ENCODE assay signal across 8 cellular contexts in the genomic region with DNA sequence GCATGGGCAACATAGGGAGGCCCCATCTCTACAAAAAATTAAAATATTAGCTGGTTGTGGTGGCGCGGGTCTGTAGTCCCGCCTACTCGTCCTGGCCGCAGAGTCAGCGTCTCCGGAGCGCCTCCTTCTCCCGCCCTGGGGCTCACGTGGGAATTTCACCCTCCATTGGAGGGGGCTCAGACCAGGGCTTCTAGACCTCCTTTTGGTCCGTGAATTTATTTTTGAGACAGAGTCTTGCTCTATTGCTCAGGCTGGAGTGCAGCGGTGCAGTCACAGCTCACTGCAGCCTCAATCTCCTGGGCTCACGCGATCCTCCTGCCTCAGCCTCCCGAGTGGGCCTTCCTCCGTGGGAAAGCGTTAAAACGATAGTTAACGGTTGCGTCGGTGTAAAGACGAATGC. TPM values are rescaled to one million over a fixed set of nuclear protein-coding genes. Genes with fewer than 3 reads are reported as not detected.
DNase-seq lines count a peak whose midpoint lies in the region; ATAC-seq, FAIRE-seq and TF ChIP-seq lines count a peak whose summit lies in the region.

No MANE protein-coding gene starts in this region.

- no peaks in the 10 kb centered on the region for H3K36me3 ChIP-seq in GM12878 (ENCODE audit: control insufficient read depth in 2 of 2, insufficient read depth in 2 of 2, low read length in 1 of 2)

- H3K36me3 Mint-ChIP-seq in activated naive CD4-positive, alpha-beta T cell treated with anti-CD3 and anti-CD28 coated beads for 36 hours (ENCODE audit: low read depth) = peaks cover 2% of the 10 kb centered on the region

- TF ChIP-seq EP300 in GM12878 (IDR thresholded peaks at IDR 0.05; ENCODE audit: borderline replicate concordance in 1 of 2, control insufficient read depth in 1 of 2, low read depth in 2 of 2, low read length in 2 of 2) = no peak

- H3K27me3 Mint-ChIP-seq in activated naive CD4-positive, alpha-beta T cell treated with anti-CD3 and anti-CD28 coated beads for 36 hours (ENCODE audit: low read depth) = no peaks in the 10 kb centered on the region
- peaks cover 11% of the 10 kb centered on the region for H3K27me3 Mint-ChIP-seq in stimulated activated naive CD8-positive, alpha-beta T cell treated with anti-CD3 and anti-CD28 coated beads, Interleukin-15, amount 100 ng/mL, for 72 hours

- no TSS peak for BruUV-seq in GM12878 (replicated peaks; lab: Mats Ljungman, UMichigan)

- H3K4me3 Mint-ChIP-seq in activated naive CD4-positive, alpha-beta T cell treated with anti-CD3 and anti-CD28 coated beads for 36 hours = peak overlapping the region; percentile 83
- peak overlapping the region; percentile 82 to 85 for H3K4me3 Mint-ChIP-seq in stimulated activated naive CD8-positive, alpha-beta T cell treated with anti-CD3 and anti-CD28 coated beads, Interleukin-15, amount 100 ng/mL, for 72 hours

- POLR2A ChIA-PET in GM12878 (lab: Charles Lee) = interaction anchor here (0.6 to 2.0 kb wide), 2 partner anchors 14 to 26 kb away, joined by 4 to 5 read pairs; partner anchors contain the start of gene MRPL28

- no peaks in the 10 kb centered on the region for H4K20me1 ChIP-seq in GM12878 (ENCODE audit: control insufficient read depth, insufficient read depth)

- H3K9ac ChIP-seq in GM12878 (ENCODE audit: control insufficient read depth, insufficient read depth, low read length) = peak overlapping the region; percentile 54; the same call in 1 of the 2 replicates

- CTCF ChIA-PET in activated naive CD4-positive, alpha-beta T cell treated with anti-CD3 and anti-CD28 coated beads for 36 hours (lab: Charles Lee) = interaction anchor here (1.4 to 1.6 kb wide), 2 partner anchors 14 to 91 kb away, joined by 3 to 7 read pairs; no protein-coding TSS in a partner anchor
- CTCF ChIA-PET in GM12878 (lab: Yijun Ruan, JAX) = no interaction called here

- no peak for TF ChIP-seq POLR2A in GM12878 (IDR thresholded peaks at IDR 0.05; ENCODE audit: low read depth, low read length)

- H3K4me1 Mint-ChIP-seq in activated naive CD4-positive, alpha-beta T cell treated with anti-CD3 and anti-CD28 coated beads for 36 hours (ENCODE audit: low read depth) = peaks cover 28% of the 10 kb centered on the region
- peaks cover 55% of the 10 kb centered on the region for H3K4me1 Mint-ChIP-seq in stimulated activated naive CD8-positive, alpha-beta T cell treated with anti-CD3 and anti-CD28 coated beads, Interleukin-15, amount 100 ng/mL, for 72 hours

- no peak for TF ChIP-seq CTCF in GM12878 (IDR thresholded peaks at IDR 0.05 in 2 of 3, conservative IDR thresholded peaks at IDR 0.05 in 1 of 3; ENCODE audit: control insufficient read depth in 2 of 3, extremely low read depth in 1 of 3, insufficient read depth in 1 of 3, low read depth in 3 of 3, low read length in 3 of 3)

- peaks cover 14% of the 10 kb centered on the region; the same call in 1 of the 2 replicates for H3K4me1 ChIP-seq in GM12878 (ENCODE audit: control insufficient read depth, insufficient read depth, low read length)

- no peak for ATAC-seq in GM12878
- ATAC-seq in stimulated activated naive CD8-positive, alpha-beta T cell treated with anti-CD3 and anti-CD28 coated beads, Interleukin-15, amount 100 ng/mL, for 72 hours = no peak

- no peaks in the 10 kb centered on the region for H3K27me3 ChIP-seq in GM12878 (replicated peaks in 1 of 2; ENCODE audit: control insufficient read depth in 2 of 2, insufficient read depth in 2 of 2, low read length in 1 of 2)

- in situ Hi-C loops in GM12878 (cut with MboI) = loop anchor here (10.0 kb wide), 1 partner anchor 268 kb away; the partner anchor contains the start of gene RHOT2

- intact Hi-C loops in activated naive CD4-positive, alpha-beta T cell treated with anti-CD3 and anti-CD28 coated beads for 36 hours (cut with micrococcal nuclease) = no loop called here
- intact Hi-C loops in GM12878 (cut with micrococcal nuclease; ENCODE audit: unreplicated experiment) = loop anchor here (10.0 kb wide), 2 partner anchors 98 to 268 kb away; partner anchors contain the start of gene RHOT2

- DNase-seq in activated naive CD4-positive, alpha-beta T cell treated with anti-CD3 and anti-CD28 coated beads for 36 hours = no peak
- no peak for DNase-seq in activated naive CD4-positive, alpha-beta T cell (lab: John Stamatoyannopoulos, UW)
- DNase-seq in NCI-H2227 treated with DMSO at 0.1 percent for 48 hours (lab: John Stamatoyannopoulos, UW) = peak; percentile 75
- DNase-seq in GM12878 (ENCODE audit: low read depth, low spot score) = no peak
- peak; percentile 72 for DNase-seq in islet precursor cell
- DNase-seq in stimulated activated naive CD8-positive, alpha-beta T cell treated with anti-CD3 and anti-CD28 coated beads, Interleukin-15, amount 100 ng/mL, for 72 hours = no peak
- no peak for DNase-seq in hippocampal formation (lab: John Stamatoyannopoulos, UW)
- DNase-seq in GOT3 (lab: John Stamatoyannopoulos, UW) = no peak

- SMC1A ChIA-PET in GM12878 (lab: Charles Lee; ENCODE audit: uncharacterized antibody, unreplicated experiment) = no interaction called here

- peak overlapping the region; percentile 60 for H3K27ac Mint-ChIP-seq in activated naive CD4-positive, alpha-beta T cell treated with anti-CD3 and anti-CD28 coated beads for 36 hours
- peak overlapping the region in 1 of 2 donors; percentile 92 for H3K27ac Mint-ChIP-seq in stimulated activated naive CD8-positive, alpha-beta T cell treated with anti-CD3 and anti-CD28 coated beads, Interleukin-15, amount 100 ng/mL, for 72 hours

- peaks cover 2% of the 10 kb centered on the region; the same call in 1 of the 2 replicates for H3K79me2 ChIP-seq in GM12878 (ENCODE audit: control insufficient read depth, insufficient read depth, low read length)

- peak overlapping the region; percentile 54; the same call in 1 of the 2 replicates for H3K4me3 ChIP-seq in GM12878

- FAIRE-seq in GM12878 (lab: Jason Lieb, UNC) = peak; percentile 80

- H2AFZ ChIP-seq in GM12878 (ENCODE audit: control insufficient read depth, low read depth, low read length) = peak overlapping the region; percentile 71

- WGBS in GM12878 (ENCODE audit: insufficient coverage, insufficient replicate concordance, low lambda C conversion rate, missing lambda C conversion rate) = under 1% methylated on average over 22 of the region's 22 CpGs

- peak overlapping the region; percentile 82 for H3K4me2 ChIP-seq in GM12878 (ENCODE audit: control insufficient read depth, insufficient read depth)

- RAD21 ChIA-PET in GM12878 (lab: Charles Lee; ENCODE audit: unreplicated experiment) = no interaction called here

- no peak overlapping the region for H3K27ac ChIP-seq in GM12878 (ENCODE audit: control insufficient read depth, insufficient read depth)

- no peaks in the 10 kb centered on the region; the same call in 2 of the 3 replicates for H3K9me3 ChIP-seq in GM12878 (replicated peaks; ENCODE audit: control insufficient read depth, insufficient read depth, low read length)

- H3K9me3 Mint-ChIP-seq in activated naive CD4-positive, alpha-beta T cell treated with anti-CD3 and anti-CD28 coated beads for 36 hours = peaks cover 3% of the 10 kb centered on the region
- H3K9me3 Mint-ChIP-seq in stimulated activated naive CD8-positive, alpha-beta T cell treated with anti-CD3 and anti-CD28 coated beads, Interleukin-15, amount 100 ng/mL, for 72 hours = no peaks in the 10 kb centered on the region

- no peak for TF ChIP-seq RAD21 in GM12878 (IDR thresholded peaks at IDR 0.05; ENCODE audit: insufficient read depth, low read depth, low read length)

RNA-seq across cellular contexts. Expression of gene NME4, which starts 0.4 kb away (rescaled TPM):
- 10 to 100 TPM; 86.7 to 87.0 TPM for total RNA-seq in activated naive CD4-positive, alpha-beta T cell treated with anti-CD3 and anti-CD28 coated beads for 36 hours
- 20.8 and 21.3 TPM in 2 replicates for total RNA-seq in GM12878 (2013; cell fraction: nucleolus; rRNA removed)
- 123 and 142 TPM in 2 replicates for total RNA-seq in GM12878 (2014; rRNA removed)
- 60.4 and 63.0 TPM in 2 replicates for total RNA-seq in GM12878 (2014; rRNA removed; fragmentation: Illumina TruSeq; extraction: Trizol)
- total RNA-seq in GM12878 (2021) = 133 and 141 TPM in 2 replicates
- 39.2 TPM for polyA plus RNA-seq in GM12878 (2011; ENCODE audit: low read depth)
- 5.0 and 11.1 TPM in 2 replicates for polyA plus RNA-seq in GM12878 (2011; rRNA removed)
- polyA plus RNA-seq in GM12878 (2011; cell fraction: cytosol; rRNA removed) = 14.1 and 21.2 TPM in 2 replicates
- polyA plus RNA-seq in GM12878 (2011; cell fraction: nucleus; rRNA removed) = 11.7 and 12.6 TPM in 2 replicates
- 101 and 103 TPM in 2 replicates for polyA plus RNA-seq in GM12878 (2012)
- 28.2 and 60.5 TPM in 2 replicates for polyA plus RNA-seq in GM12878 (2014; fragmentation: Illumina TruSeq; extraction: Trizol)
- 10 to 100 TPM; 11.0 to 15.3 TPM for polyA plus RNA-seq in GM12878 (2014; fragmentation: Nextera tagmentation; extraction: Ambion mirVana)
- 235 and 245 TPM in 2 replicates for polyA plus RNA-seq in GM12878 (2014; rRNA removed)
- polyA plus RNA-seq in GM12878 (2016; fragmentation: Nextera tagmentation; extraction: Ambion mirVana) = 100 to 1,000 TPM; 132 to 161 TPM
- polyA minus RNA-seq in GM12878 (2011; rRNA and poly(A)+ RNA removed) = 2.3 and 4.6 TPM in 2 replicates
- polyA minus RNA-seq in GM12878 (2011; cell fraction: cytosol; rRNA and poly(A)+ RNA removed) = 12.4 and 18.3 TPM in 2 replicates
- 1.5 and 2.6 TPM in 2 replicates for polyA minus RNA-seq in GM12878 (2011; cell fraction: nucleus; rRNA and poly(A)+ RNA removed)

RNA-seq across cellular contexts. Expression of gene DECR2, which starts 5.1 kb away (rescaled TPM):
- total RNA-seq in activated naive CD4-positive, alpha-beta T cell treated with anti-CD3 and anti-CD28 coated beads for 36 hours = 1 to 10 TPM; 8.9 to 9.6 TPM
- 5.9 and 9.1 TPM in 2 replicates for total RNA-seq in GM12878 (2013; cell fraction: nucleolus; rRNA removed)
- total RNA-seq in GM12878 (2014; rRNA removed) (7.2 and 8.0 TPM in 2 replicates), GM12878 (2014; rRNA removed; fragmentation: Illumina TruSeq; extraction: Trizol) (4.0 and 4.7 TPM in 2 replicates), GM12878 (2021) (13.0 and 13.1 TPM in 2 replicates)
- 4.2 TPM for polyA plus RNA-seq in GM12878 (2011; ENCODE audit: low read depth)
- polyA plus RNA-seq in GM12878 (2011; rRNA removed) (2.0 TPM in 2 replicates), GM12878 (2014; fragmentation: Illumina TruSeq; extraction: Trizol) (2.9 and 3.1 TPM in 2 replicates), GM12878 (2014; fragmentation: Nextera tagmentation; extraction: Ambion mirVana) (1 to 10 TPM in 1 of 2 experiments, under 1 TPM in 1; 0.53 to 1.8 TPM), GM12878 (2014; rRNA removed) (20.3 and 21.5 TPM in 2 replicates), GM12878 (2016; fragmentation: Nextera tagmentation; extraction: Ambion mirVana) (10 to 100 TPM; 16.1 to 16.4 TPM)
- 4.1 and 7.0 TPM in 2 replicates for polyA plus RNA-seq in GM12878 (2011; cell fraction: cytosol; rRNA removed)
- polyA plus RNA-seq in GM12878 (2011; cell fraction: nucleus; rRNA removed) = 15.3 and 20.1 TPM in 2 replicates
- polyA plus RNA-seq in GM12878 (2012) = 5.8 and 8.8 TPM in 2 replicates
- 0.80 and 0.98 TPM in 2 replicates for polyA minus RNA-seq in GM12878 (2011; rRNA and poly(A)+ RNA removed)
- polyA minus RNA-seq in GM12878 (2011; cell fraction: cytosol; rRNA and poly(A)+ RNA removed) = 3.9 and 4.1 TPM in 2 replicates
- 1.5 and 2.6 TPM in 2 replicates for polyA minus RNA-seq in GM12878 (2011; cell fraction: nucleus; rRNA and poly(A)+ RNA removed)

RNA-seq across cellular contexts. Expression of gene PGAP6, which starts 14.8 kb away (rescaled TPM):
- total RNA-seq in activated naive CD4-positive, alpha-beta T cell treated with anti-CD3 and anti-CD28 coated beads for 36 hours = 10 to 100 TPM; 19.9 to 20.9 TPM
- total RNA-seq in GM12878 (2013; cell fraction: nucleolus; rRNA removed) = 38.0 and 48.1 TPM in 2 replicates
- total RNA-seq in GM12878 (2014; rRNA removed) = 42.5 and 48.8 TPM in 2 replicates
- total RNA-seq in GM12878 (2014; rRNA removed; fragmentation: Illumina TruSeq; extraction: Trizol) = 19.7 and 24.2 TPM in 2 replicates
- 40.7 and 43.5 TPM in 2 replicates for total RNA-seq in GM12878 (2021)
- polyA plus RNA-seq in GM12878 (2011; ENCODE audit: low read depth) = 8.8 TPM
- 10.9 and 32.0 TPM in 2 replicates for polyA plus RNA-seq in GM12878 (2011; rRNA removed)
- polyA plus RNA-seq in GM12878 (2011; cell fraction: cytosol; rRNA removed) = 87.8 and 103 TPM in 2 replicates
- polyA plus RNA-seq in GM12878 (2011; cell fraction: nucleus; rRNA removed) = 103 and 128 TPM in 2 replicates
- polyA plus RNA-seq in GM12878 (2012) = 28.8 and 33.5 TPM in 2 replicates
- 2.8 and 12.6 TPM in 2 replicates for polyA plus RNA-seq in GM12878 (2014; fragmentation: Illumina TruSeq; extraction: Trizol)
- 1 to 10 TPM in 1 of 2 experiments, under 1 TPM in 1; 0.76 to 2.9 TPM for polyA plus RNA-seq in GM12878 (2014; fragmentation: Nextera tagmentation; extraction: Ambion mirVana)
- polyA plus RNA-seq in GM12878 (2014; rRNA removed) = 44.4 and 58.3 TPM in 2 replicates
- polyA plus RNA-seq in GM12878 (2016; fragmentation: Nextera tagmentation; extraction: Ambion mirVana) = 1 to 10 TPM; 3.7 to 5.6 TPM
- polyA minus RNA-seq in GM12878 (2011; rRNA and poly(A)+ RNA removed) = 79.7 and 138 TPM in 2 replicates
- polyA minus RNA-seq in GM12878 (2011; cell fraction: cytosol; rRNA and poly(A)+ RNA removed) = 32.0 and 38.6 TPM in 2 replicates
- polyA minus RNA-seq in GM12878 (2011; cell fraction: nucleus; rRNA and poly(A)+ RNA removed) = 24.1 and 43.6 TPM in 2 replicates

RNA-seq across cellular contexts. Expression of gene MRPL28, which starts 26.3 kb away (rescaled TPM):
- 10 to 100 TPM; 68.3 to 74.0 TPM for total RNA-seq in activated naive CD4-positive, alpha-beta T cell treated with anti-CD3 and anti-CD28 coated beads for 36 hours
- 15.1 and 16.4 TPM in 2 replicates for total RNA-seq in GM12878 (2013; cell fraction: nucleolus; rRNA removed)
- total RNA-seq in GM12878 (2014; rRNA removed) (146 and 151 TPM in 2 replicates), GM12878 (2014; rRNA removed; fragmentation: Illumina TruSeq; extraction: Trizol) (70.1 and 75.0 TPM in 2 replicates), GM12878 (2021) (107 and 115 TPM in 2 replicates)
- polyA plus RNA-seq in GM12878 (2011; ENCODE audit: low read depth) = 33.5 TPM
- polyA plus RNA-seq in GM12878 (2011; rRNA removed) (74.1 and 113 TPM in 2 replicates), GM12878 (2014; fragmentation: Illumina TruSeq; extraction: Trizol) (33.3 and 105 TPM in 2 replicates), GM12878 (2014; fragmentation: Nextera tagmentation; extraction: Ambion mirVana) (10 to 100 TPM in 1 of 2 experiments, 1 to 10 TPM in 1; 1.6 to 17.9 TPM), GM12878 (2014; rRNA removed) (169 and 186 TPM in 2 replicates), GM12878 (2016; fragmentation: Nextera tagmentation; extraction: Ambion mirVana) (100 to 1,000 TPM; 165 to 185 TPM)
- 182 and 250 TPM in 2 replicates for polyA plus RNA-seq in GM12878 (2011; cell fraction: cytosol; rRNA removed)
- 108 and 155 TPM in 2 replicates for polyA plus RNA-seq in GM12878 (2011; cell fraction: nucleus; rRNA removed)
- polyA plus RNA-seq in GM12878 (2012) = 66.3 and 76.9 TPM in 2 replicates
- polyA minus RNA-seq in GM12878 (2011; rRNA and poly(A)+ RNA removed) = 49.0 and 63.2 TPM in 2 replicates
- 25.3 and 25.8 TPM in 2 replicates for polyA minus RNA-seq in GM12878 (2011; cell fraction: cytosol; rRNA and poly(A)+ RNA removed)
- 11.0 and 16.1 TPM in 2 replicates for polyA minus RNA-seq in GM12878 (2011; cell fraction: nucleus; rRNA and poly(A)+ RNA removed)

RNA-seq across cellular contexts. Expression of gene RAB11FIP3, which starts 28.8 kb away (rescaled TPM):
- 10 to 100 TPM; 15.8 to 18.2 TPM for total RNA-seq in activated naive CD4-positive, alpha-beta T cell treated with anti-CD3 and anti-CD28 coated beads for 36 hours
- total RNA-seq in GM12878 (2013; cell fraction: nucleolus; rRNA removed) = 79.4 and 83.5 TPM in 2 replicates
- 11.3 and 11.4 TPM in 2 replicates for total RNA-seq in GM12878 (2014; rRNA removed)
- total RNA-seq in GM12878 (2014; rRNA removed; fragmentation: Illumina TruSeq; extraction: Trizol) = 9.1 and 9.8 TPM in 2 replicates
- total RNA-seq in GM12878 (2021) = 25.6 and 27.3 TPM in 2 replicates
- 5.8 TPM for polyA plus RNA-seq in GM12878 (2011; ENCODE audit: low read depth)
- 5.3 and 6.3 TPM in 2 replicates for polyA plus RNA-seq in GM12878 (2011; rRNA removed)
- 7.6 and 7.7 TPM in 2 replicates for polyA plus RNA-seq in GM12878 (2011; cell fraction: cytosol; rRNA removed)
- 34.2 and 58.7 TPM in 2 replicates for polyA plus RNA-seq in GM12878 (2011; cell fraction: nucleus; rRNA removed)
- 17.0 and 20.0 TPM in 2 replicates for polyA plus RNA-seq in GM12878 (2012)
- polyA plus RNA-seq in GM12878 (2014; fragmentation: Illumina TruSeq; extraction: Trizol) = 3.3 and 9.2 TPM in 2 replicates
- polyA plus RNA-seq in GM12878 (2014; fragmentation: Nextera tagmentation; extraction: Ambion mirVana) = 1 to 10 TPM; 1.2 to 1.3 TPM
- 17.1 and 22.4 TPM in 2 replicates for polyA plus RNA-seq in GM12878 (2014; rRNA removed)
- polyA plus RNA-seq in GM12878 (2016; fragmentation: Nextera tagmentation; extraction: Ambion mirVana) = 1 to 10 TPM; 1.5 to 1.7 TPM
- 7.0 and 16.6 TPM in 2 replicates for polyA minus RNA-seq in GM12878 (2011; rRNA and poly(A)+ RNA removed)
- polyA minus RNA-seq in GM12878 (2011; cell fraction: cytosol; rRNA and poly(A)+ RNA removed) = 7.1 and 7.3 TPM in 2 replicates
- 8.1 and 17.4 TPM in 2 replicates for polyA minus RNA-seq in GM12878 (2011; cell fraction: nucleus; rRNA and poly(A)+ RNA removed)

Comparison
In these comparisons a context has a peak if more than half of its experiments do, and no peak if none do; other contexts are left out.
1. DNase-seq: peak in NCI-H2227 treated with DMSO at 0.1 percent for 48 hours (single experiment) and islet precursor cell (single experiment); none in activated naive CD4-positive, alpha-beta T cell treated with anti-CD3 and anti-CD28 coated beads for 36 hours (single experiment), activated naive CD4-positive, alpha-beta T cell (0 of 4), GM12878 (single experiment), stimulated activated naive CD8-positive, alpha-beta T cell treated with anti-CD3 and anti-CD28 coated beads, Interleukin-15, amount 100 ng/mL, for 72 hours (0 of 2), hippocampal formation (0 of 2) and GOT3 (single experiment).